ENCODE assay signal across 18 cellular contexts in genomic region chr10:73840403-73841301, GRCh38.
"Had no signal": no experiment of that assay in that cellular context is flagged by ENCODE, and none has a peak within 500 bp of the region (broad histone marks: within the 10 kb centered on the region; RNA-seq: fewer than 3 reads in every experiment).

No MANE protein-coding gene starts in this region.

- H3K27me3 Mint-ChIP-seq: activated naive CD4-positive, alpha-beta T cell treated with anti-CD3 and anti-CD28 coated beads, Interleukin-2, amount 50 U/mL, for 24 hours; stimulated activated memory B cell treated with anti-CD40 and anti-IgM and Interleukin-4, amounts not matched to agents 10 μg/mL and 1 μg/mL and 100 μg/mL, for 72 hours had no signal

- H3K27ac ChIP-seq: epithelial cell of prostate, gastrocnemius medialis, heart right ventricle, tibial artery had no signal

- H3K27me3 ChIP-seq: gastrocnemius medialis, heart right ventricle, neutrophil, tibial artery had no signal

- DNase-seq: activated CD4-positive, alpha-beta T cell treated with anti-CD3 and anti-CD28 coated beads, Interleukin-2, amount 50 U/mL, for 1 hour; activated CD8-positive, alpha-beta memory T cell treated with anti-CD3 and anti-CD28 coated beads for 24 hours; cortex of kidney; effector CD8-positive, alpha-beta T cell; gastrocnemius medialis; heart right ventricle; midbrain; retina; SW 1271; tibial artery had no signal

- H3K27ac Mint-ChIP-seq: activated naive CD4-positive, alpha-beta T cell treated with anti-CD3 and anti-CD28 coated beads, Interleukin-2, amount 50 U/mL, for 24 hours; activated T-helper 2 cell treated with anti-CD3 and anti-CD28 coated beads, Interferon-gamma antibody, Interleukin-2, Interleukin-4, amounts not matched to agents 10 μg/mL and 5 μg/mL and 100 μg/mL, durations not matched to agents 14 hours and 24 hours and 36 hours; stimulated activated memory B cell treated with anti-CD40 and anti-IgM and Interleukin-4, amounts not matched to agents 10 μg/mL and 1 μg/mL and 100 μg/mL, for 72 hours; T-helper 2 cell treated with Interferon-gamma antibody and Interleukin-4, amounts not matched to agents 5 μg/mL and 100 μg/mL, for 36 hours had no signal

- H3K4me1 ChIP-seq: gastrocnemius medialis had no signal

- H3K9me3 ChIP-seq: gastrocnemius medialis, heart right ventricle, neutrophil, tibial artery had no signal

- ATAC-seq: gastrocnemius medialis; stimulated activated memory B cell treated with anti-CD40 and anti-IgM and Interleukin-4, amounts not matched to agents 10 μg/mL and 1 μg/mL and 100 μg/mL, for 72 hours had no signal

- H3K4me3 Mint-ChIP-seq: activated naive CD4-positive, alpha-beta T cell treated with anti-CD3 and anti-CD28 coated beads, Interleukin-2, amount 50 U/mL, for 24 hours; stimulated activated memory B cell treated with anti-CD40 and anti-IgM and Interleukin-4, amounts not matched to agents 10 μg/mL and 1 μg/mL and 100 μg/mL, for 72 hours; T-helper 2 cell treated with Interferon-gamma antibody and Interleukin-4, amounts not matched to agents 5 μg/mL and 100 μg/mL, for 36 hours had no signal

- H3K4me1 Mint-ChIP-seq: activated naive CD4-positive, alpha-beta T cell treated with anti-CD3 and anti-CD28 coated beads, Interleukin-2, amount 50 U/mL, for 24 hours; stimulated activated memory B cell treated with anti-CD40 and anti-IgM and Interleukin-4, amounts not matched to agents 10 μg/mL and 1 μg/mL and 100 μg/mL, for 72 hours had no signal

- FAIRE-seq: urothelium cell line had no signal

- H3K9me3 Mint-ChIP-seq: activated naive CD4-positive, alpha-beta T cell treated with anti-CD3 and anti-CD28 coated beads, Interleukin-2, amount 50 U/mL, for 24 hours; activated T-helper 2 cell treated with anti-CD3 and anti-CD28 coated beads, Interferon-gamma antibody, Interleukin-2, Interleukin-4, amounts not matched to agents 10 μg/mL and 5 μg/mL and 100 μg/mL, durations not matched to agents 14 hours and 24 hours and 36 hours; stimulated activated memory B cell treated with anti-CD40 and anti-IgM and Interleukin-4, amounts not matched to agents 10 μg/mL and 1 μg/mL and 100 μg/mL, for 72 hours; T-helper 2 cell treated with Interferon-gamma antibody and Interleukin-4, amounts not matched to agents 5 μg/mL and 100 μg/mL, for 36 hours had no signal

- H3K4me3 ChIP-seq: gastrocnemius medialis, heart right ventricle, lung, tibial artery had no signal
